16 cellular contexts compared by ENCODE assay signal in genomic region chr2:238818576-238818975, GRCh38. TPM values are rescaled to one million over a fixed set of nuclear protein-coding genes. Genes with fewer than 3 reads are reported as not detected.
DNase-seq lines count a peak whose midpoint lies in the region; FAIRE-seq and TF ChIP-seq lines count a peak whose summit lies in the region.
"Had no signal": no experiment of that assay in that cellular context is flagged by ENCODE, and none has a peak within 500 bp of the region (broad histone marks: within the 10 kb centered on the region; RNA-seq: fewer than 3 reads in every experiment).

No MANE protein-coding gene starts in this region.

- H3K27me3 Mint-ChIP-seq in astrocyte (ENCODE audit: low read depth, unreplicated experiment): peaks cover 22% of the 10 kb centered on the region
- peaks cover 7% of the 10 kb centered on the region for H3K27me3 Mint-ChIP-seq in glutamatergic neuron (ENCODE audit: unreplicated experiment)

- FAIRE-seq in astrocyte (lab: Jason Lieb, UNC) (peak; percentile 69), H54 (lab: Jason Lieb, UNC) (no peak)
- FAIRE-seq: GM19239 had no signal

- H3K36me3 ChIP-seq in BLaER1 (no peaks in the 10 kb centered on the region), GM23248 (ENCODE audit: low read depth) (no peaks in the 10 kb centered on the region), astrocyte (ENCODE audit: insufficient read depth, low read length) (no peaks in the 10 kb centered on the region)

- H2AFZ ChIP-seq in GM23248: no peak overlapping the region
- H2AFZ ChIP-seq in astrocyte (ENCODE audit: low read depth, low read length): no peak overlapping the region

- H3K4me1 Mint-ChIP-seq in astrocyte (ENCODE audit: low read depth, unreplicated experiment) (peaks cover 11% of the 10 kb centered on the region), glutamatergic neuron (ENCODE audit: low read depth, unreplicated experiment) (peaks cover 15% of the 10 kb centered on the region)
- H3K4me1 Mint-ChIP-seq: CD4-positive, alpha-beta memory T cell had no signal

- in situ Hi-C loops in GM23248 (cut with MboI): no loop called here

- H3K9ac ChIP-seq in BLaER1: no peak overlapping the region
- H3K9ac ChIP-seq in GM23248: no peak overlapping the region
- H3K9ac ChIP-seq in astrocyte (ENCODE audit: low read length): no peak overlapping the region
- H3K9ac ChIP-seq: KMS-11 had no signal

- H3K36me3 Mint-ChIP-seq in astrocyte (ENCODE audit: low read depth, unreplicated experiment): no peaks in the 10 kb centered on the region
- peaks cover 15% of the 10 kb centered on the region for H3K36me3 Mint-ChIP-seq in glutamatergic neuron (ENCODE audit: unreplicated experiment)
- H3K36me3 Mint-ChIP-seq: CD4-positive, alpha-beta memory T cell had no signal

- H3F3A ChIP-seq in GM23248 (ENCODE audit: insufficient read depth): peaks cover 12% of the 10 kb centered on the region

- H3K27ac Mint-ChIP-seq in astrocyte (ENCODE audit: unreplicated experiment) (no peak overlapping the region), glutamatergic neuron (ENCODE audit: unreplicated experiment) (peak overlapping the region; percentile 69)
- H3K27ac Mint-ChIP-seq: CD4-positive, alpha-beta memory T cell had no signal

- no peak overlapping the region for H3K4me3 Mint-ChIP-seq in astrocyte (ENCODE audit: unreplicated experiment)
- H3K4me3 Mint-ChIP-seq in glutamatergic neuron (ENCODE audit: unreplicated experiment): no peak overlapping the region
- H3K4me3 Mint-ChIP-seq: CD4-positive, alpha-beta memory T cell had no signal

- H3K4me2 ChIP-seq in BLaER1 (peak overlapping the region; percentile 25), GM23248 (ENCODE audit: unreplicated experiment) (no peak overlapping the region), astrocyte (ENCODE audit: low read length) (no peak overlapping the region)
- H3K4me2 ChIP-seq: KMS-11 had no signal

- DNase-seq in GM23248 (peak; percentile 53), astrocyte (ENCODE audit: low read depth) (no peak), glutamatergic neuron (no peak), H54 (ENCODE audit: insufficient read length, low spot score) (no peak), HPDE6-E6E7 (ENCODE audit: extremely low spot score) (no peak)
- no peak for DNase-seq in activated T-cell treated with anti-CD3 and anti-CD28 coated beads, Interleukin-2, amount 50 U/mL, for 1 hour
- DNase-seq: 8988T; ACHN; CD4-positive, alpha-beta memory T cell; DMS79; GF-D8 had no signal

- H3K4me3 ChIP-seq in BLaER1 (no peak overlapping the region), GM23248 (no peak overlapping the region), astrocyte (ENCODE audit: insufficient read depth, low read depth, low read length) (no peak overlapping the region)

- peaks cover 23% of the 10 kb centered on the region for H3K9me3 ChIP-seq in BLaER1
- no peaks in the 10 kb centered on the region for H3K9me3 ChIP-seq in GM23248 (ENCODE audit: low read depth)
- no peaks in the 10 kb centered on the region for H3K9me3 ChIP-seq in astrocyte (ENCODE audit: insufficient read depth, low read depth, low read length)

- H3K27ac ChIP-seq in BLaER1 (no peak overlapping the region), GM23248 (no peak overlapping the region), astrocyte (ENCODE audit: low read depth, low read length) (no peak overlapping the region)
- H3K27ac ChIP-seq: C4-2B, KMS-11 had no signal

- no peaks in the 10 kb centered on the region for H3K9me2 ChIP-seq in GM23248 (ENCODE audit: insufficient read depth)

- TF ChIP-seq POLR2A in H54 (IDR thresholded peaks at IDR 0.05; ENCODE audit: low read depth, low read length): no peak

- H3K79me2 ChIP-seq in GM23248 (ENCODE audit: insufficient read depth) (no peaks in the 10 kb centered on the region), astrocyte (ENCODE audit: insufficient read depth, low read length) (no peaks in the 10 kb centered on the region)

- WGBS in GM23248 (ENCODE audit: low coverage in 1 of 2, low lambda C conversion rate in 2 of 2, missing lambda C conversion rate in 2 of 2), 2 experiments: 44 to 47% methylated on average over 2 of the region's 2 CpGs

- TF ChIP-seq CTCF in astrocyte (IDR thresholded peaks at IDR 0.05; ENCODE audit: insufficient read depth, low read depth, low read length) (no peak), glutamatergic neuron (IDR thresholded peaks at IDR 0.05; ENCODE audit: partially characterized antibody, unreplicated experiment) (no peak)

- H3K4me1 ChIP-seq in BLaER1 (peaks cover 14% of the 10 kb centered on the region), GM23248 (ENCODE audit: insufficient read depth) (peaks cover 18% of the 10 kb centered on the region), astrocyte (ENCODE audit: insufficient read depth, low read length) (peaks cover 7% of the 10 kb centered on the region)

- H3K27me3 ChIP-seq in BLaER1: no peaks in the 10 kb centered on the region
- H3K27me3 ChIP-seq in GM23248 (replicated peaks; ENCODE audit: insufficient read depth): no peaks in the 10 kb centered on the region
- H3K27me3 ChIP-seq in astrocyte (ENCODE audit: insufficient read depth, low read length): peaks cover 2% of the 10 kb centered on the region

- H4K20me1 ChIP-seq in BLaER1 (no peaks in the 10 kb centered on the region), GM23248 (ENCODE audit: insufficient read depth) (no peaks in the 10 kb centered on the region), astrocyte (ENCODE audit: insufficient read depth, low read length) (no peaks in the 10 kb centered on the region)

- H3K9me3 Mint-ChIP-seq in astrocyte (ENCODE audit: unreplicated experiment): peaks cover 8% of the 10 kb centered on the region
- H3K9me3 Mint-ChIP-seq in glutamatergic neuron (ENCODE audit: unreplicated experiment): peaks cover 1% of the 10 kb centered on the region

RNA-seq across cellular contexts. Expression of gene TWIST2, which starts 29.3 kb away (rescaled TPM):
- total RNA-seq in GM23248 (2014; rRNA removed; shearing (Covaris generic)): 467 and 544 TPM in 2 replicates
- 248 and 253 TPM in 2 replicates for polyA plus RNA-seq in GM23248 (2016; fragmentation: Nextera tagmentation; extraction: Ambion mirVana)
- total RNA-seq in astrocyte (2.5 and 3.2 TPM in 2 replicates), glutamatergic neuron (ENCODE audit: unreplicated experiment) (not detected)
- total RNA-seq: CD4-positive, alpha-beta memory T cell; HT-29 had no signal
- polyA plus RNA-seq: CD4-positive, alpha-beta memory T cell had no signal

Comparison
In these comparisons a context has a peak if more than half of its experiments do, and no peak if none do; other contexts are left out.
1. RNA of gene TWIST2, which starts 29.3 kb away (total RNA-seq): 467 to 544 TPM in GM23248; 2.5 to 3.2 TPM in astrocyte and not detected in glutamatergic neuron (single experiment); every median in the first group is over 100 times any median in the second.